In genomic region chr22:33272180-33272579, GRCh38 we compare ENCODE assay signal across 12 cellular contexts.
DNase-seq lines count a peak whose midpoint lies in the region; ATAC-seq and TF ChIP-seq lines count a peak whose summit lies in the region.
"Had no signal": no experiment of that assay in that cellular context is flagged by ENCODE, and none has a peak within 500 bp of the region (broad histone marks: within the 10 kb centered on the region; RNA-seq: fewer than 3 reads in every experiment).

No MANE protein-coding gene starts in this region.

- H3K27ac Mint-ChIP-seq in stimulated activated memory B cell treated with anti-CD40 and anti-IgM and Interleukin-4, amounts not matched to agents 10 μg/mL and 1 μg/mL and 100 μg/mL, for 72 hours = peak overlapping the region; percentile 88
- H3K27ac Mint-ChIP-seq: immature natural killer cell had no signal

- peak overlapping the region; percentile 62 for H3K4me3 Mint-ChIP-seq in stimulated activated memory B cell treated with anti-CD40 and anti-IgM and Interleukin-4, amounts not matched to agents 10 μg/mL and 1 μg/mL and 100 μg/mL, for 72 hours
- H3K4me3 Mint-ChIP-seq: immature natural killer cell had no signal

- no peaks in the 10 kb centered on the region for H3K27me3 ChIP-seq in PC-3 (ENCODE audit: low read length)
- no peaks in the 10 kb centered on the region for H3K27me3 ChIP-seq in breast epithelium

- H3K36me3 Mint-ChIP-seq in stimulated activated memory B cell treated with anti-CD40 and anti-IgM and Interleukin-4, amounts not matched to agents 10 μg/mL and 1 μg/mL and 100 μg/mL, for 72 hours = peaks cover 14% of the 10 kb centered on the region

- BruUV-seq in PC-3 (replicated peaks; lab: Mats Ljungman, UMichigan) = no TSS peak

- H3K79me2 ChIP-seq in PC-3 (ENCODE audit: low read length) = no peaks in the 10 kb centered on the region

- no peaks in the 10 kb centered on the region for H3K4me1 ChIP-seq in PC-3 (ENCODE audit: insufficient read depth, low read length)
- H3K4me1 ChIP-seq in breast epithelium = no peaks in the 10 kb centered on the region

- intact Hi-C loops in PC-3 (cut with micrococcal nuclease) = no loop called here
- intact Hi-C loops in breast epithelium (cut with DNase I; ENCODE audit: low total_unique reads) = no loop called here

- no peak overlapping the region for H3K9ac ChIP-seq in PC-3 (ENCODE audit: low read length)

- no peaks in the 10 kb centered on the region for H4K20me1 ChIP-seq in PC-3 (ENCODE audit: low read length)

- H3K9me2 ChIP-seq in PC-3 (replicated peaks; ENCODE audit: low read length) = no peaks in the 10 kb centered on the region

- H3K4me2 ChIP-seq in PC-3 (ENCODE audit: low read length) = no peak overlapping the region

- no peaks in the 10 kb centered on the region for H3K36me3 ChIP-seq in PC-3 (ENCODE audit: low read depth, low read length)
- no peaks in the 10 kb centered on the region for H3K36me3 ChIP-seq in breast epithelium

- CTCF ChIA-PET in PC-3 (lab: Charles Lee) = no interaction called here

- no peaks in the 10 kb centered on the region for H3F3A ChIP-seq in PC-3 (ENCODE audit: low read length, unreplicated experiment)

- ATAC-seq in GM19468 (IDR thresholded peaks at IDR 0.05; ENCODE audit: extremely low read depth, unreplicated experiment) (peak; percentile 14), HG02981 (IDR thresholded peaks at IDR 0.05; ENCODE audit: unreplicated experiment) (peak; percentile 37), PC-3 (no peak)
- peak; percentile 28 for ATAC-seq in stimulated activated memory B cell treated with anti-CD40 and anti-IgM and Interleukin-4, amounts not matched to agents 10 μg/mL and 1 μg/mL and 100 μg/mL, for 72 hours

- TF ChIP-seq CTCF in PC-3 (conservative IDR thresholded peaks at IDR 0.05; ENCODE audit: low read depth, low read length) = no peak
- TF ChIP-seq CTCF in breast epithelium (IDR thresholded peaks at IDR 0.05) = no peak

- no peaks in the 10 kb centered on the region for H3K9me3 Mint-ChIP-seq in stimulated activated memory B cell treated with anti-CD40 and anti-IgM and Interleukin-4, amounts not matched to agents 10 μg/mL and 1 μg/mL and 100 μg/mL, for 72 hours
- H3K9me3 Mint-ChIP-seq: immature natural killer cell had no signal

- H3K9me3 ChIP-seq in PC-3 (ENCODE audit: low read length) (no peaks in the 10 kb centered on the region), breast epithelium (no peaks in the 10 kb centered on the region)

- H3K27ac ChIP-seq in PC-3 (ENCODE audit: low read length) = no peak overlapping the region
- H3K27ac ChIP-seq in breast epithelium = no peak overlapping the region

- H3K4me1 Mint-ChIP-seq in stimulated activated memory B cell treated with anti-CD40 and anti-IgM and Interleukin-4, amounts not matched to agents 10 μg/mL and 1 μg/mL and 100 μg/mL, for 72 hours = peaks cover 55% of the 10 kb centered on the region
- H3K4me1 Mint-ChIP-seq: immature natural killer cell had no signal

- no peak for TF ChIP-seq POLR2A in breast epithelium (IDR thresholded peaks at IDR 0.05)

- POLR2A ChIA-PET in PC-3 (lab: Charles Lee; ENCODE audit: unreplicated experiment) = no interaction called here

- no peak overlapping the region for H2AFZ ChIP-seq in PC-3 (ENCODE audit: low read length)

- no peaks in the 10 kb centered on the region for H3K27me3 Mint-ChIP-seq in stimulated activated memory B cell treated with anti-CD40 and anti-IgM and Interleukin-4, amounts not matched to agents 10 μg/mL and 1 μg/mL and 100 μg/mL, for 72 hours

- no peak overlapping the region for H3K4me3 ChIP-seq in PC-3 (ENCODE audit: low read length)
- no peak overlapping the region for H3K4me3 ChIP-seq in breast epithelium

- DNase-seq in NCI-H2029 treated with DMSO at 0.1 percent for 48 hours (lab: John Stamatoyannopoulos, UW) = peak; percentile 48
- DNase-seq in PC-3 = no peak
- DNase-seq in ureter (ENCODE audit: low spot score) = no peak
- no peak for DNase-seq in breast epithelium (ENCODE audit: low spot score in 2 of 2)
- DNase-seq in NCI-H345 treated with DMSO at 0.1 percent for 48 hours (lab: John Stamatoyannopoulos, UW; ENCODE audit: unreplicated experiment) = no peak
- DNase-seq: activated naive CD4-positive, alpha-beta T cell treated with anti-CD3 and anti-CD28 coated beads, Interleukin-2, amount 50 U/mL, for 16 hours; DMS79 treated with DMSO at 0.1 percent for 48 hours; immature natural killer cell; NCI-H524 treated with DMSO at 0.1 percent for 48 hours had no signal
